ENCODE assay signal across 17 cellular contexts in genomic region chr2:44801289-44801675, GRCh38.
DNase-seq lines count a peak whose midpoint lies in the region; ATAC-seq and FAIRE-seq lines count a peak whose summit lies in the region.
"Had no signal": no experiment of that assay in that cellular context is flagged by ENCODE, and none has a peak within 500 bp of the region (broad histone marks: within the 10 kb centered on the region; RNA-seq: fewer than 3 reads in every experiment).

No MANE protein-coding gene starts in this region.

- no peaks in the 10 kb centered on the region for H3K36me3 ChIP-seq in HUES6 (ENCODE audit: control insufficient read depth, insufficient read depth, low read length)
- no peaks in the 10 kb centered on the region for H3K36me3 ChIP-seq in iPS-15b (ENCODE audit: control insufficient read depth, insufficient read depth, low read length)
- H3K36me3 ChIP-seq: upper lobe of left lung had no signal

- no peak overlapping the region for H3K9ac ChIP-seq in HUES6 (ENCODE audit: low read length)
- no peak overlapping the region for H3K9ac ChIP-seq in iPS-15b (ENCODE audit: low read depth, low read length)

- H3K4me1 ChIP-seq in HUES6 (ENCODE audit: control insufficient read depth, insufficient read depth, low read length) = peaks cover 60% of the 10 kb centered on the region
- H3K4me1 ChIP-seq in iPS-15b (ENCODE audit: control insufficient read depth, insufficient read depth, low read length) = peaks cover 37% of the 10 kb centered on the region

- DNase-seq in GM18507 (ENCODE audit: extremely low spot score, insufficient read length, low read depth) (no peak), retina (peak; percentile 77), GF-D8 (lab: John Stamatoyannopoulos, UW) (no peak), EL (no peak)
- DNase-seq: activated naive CD8-positive, alpha-beta T cell treated with anti-CD3 and anti-CD28 coated beads, Interleukin-2, amount 10 ng/mL, durations not matched to agents 7 days and 5 days; AML-193; body of pancreas; COR-L47; Kasumi-1; NCI-H1105; NCI-H524 treated with DMSO at 0.1 percent for 48 hours; SHP77; T-cell had no signal

- no peaks in the 10 kb centered on the region for H3K9me3 ChIP-seq in HUES6 (ENCODE audit: control insufficient read depth, insufficient read depth, low read depth, low read length)
- no peaks in the 10 kb centered on the region for H3K9me3 ChIP-seq in iPS-15b (ENCODE audit: control insufficient read depth, insufficient read depth, low read length)
- H3K9me3 ChIP-seq: body of pancreas, upper lobe of left lung had no signal

- H3K27ac ChIP-seq in HUES6 (ENCODE audit: low read depth, low read length) = no peak overlapping the region
- H3K27ac ChIP-seq: body of pancreas, upper lobe of left lung had no signal

- no peak for ATAC-seq in GM19395 (IDR thresholded peaks at IDR 0.05; ENCODE audit: unreplicated experiment)
- ATAC-seq: body of pancreas, T-cell had no signal

- peaks cover 95% of the 10 kb centered on the region for H3K27me3 ChIP-seq in HUES6 (ENCODE audit: control insufficient read depth, insufficient read depth, low read length)
- peaks cover 53% of the 10 kb centered on the region for H3K27me3 ChIP-seq in iPS-15b (ENCODE audit: control insufficient read depth, insufficient read depth, low read length)

- peak overlapping the region; percentile 62 for H3K4me3 ChIP-seq in HUES6 (ENCODE audit: low read depth, low read length)
- peak overlapping the region; percentile 45 for H3K4me3 ChIP-seq in iPS-15b (ENCODE audit: low read depth, low read length)
- H3K4me3 ChIP-seq: body of pancreas, upper lobe of left lung had no signal

- peak; percentile 21 for FAIRE-seq in GM18507 (lab: Jason Lieb, UNC)
